17 cellular contexts compared by ENCODE assay signal in the genomic region with DNA sequence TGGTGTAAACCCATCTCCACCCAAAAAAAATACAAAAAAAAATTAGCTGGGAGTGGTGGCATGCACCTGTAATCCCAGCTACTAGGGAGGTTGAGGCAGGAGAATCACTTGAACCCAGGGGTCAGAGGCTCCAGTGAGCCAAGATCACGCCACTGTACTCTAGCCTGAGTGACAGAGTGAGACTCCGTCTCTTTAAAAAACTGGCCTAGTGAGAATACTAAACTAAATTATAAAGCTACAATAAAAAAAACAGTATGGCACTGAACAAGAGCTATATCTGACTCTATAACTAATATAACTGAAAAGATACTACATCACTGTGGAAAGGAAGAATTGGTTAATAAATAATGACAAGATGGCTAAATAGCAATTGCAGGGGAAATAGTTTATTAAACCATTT. TPM values are rescaled to one million over a fixed set of nuclear protein-coding genes. Genes with fewer than 3 reads are reported as not detected.
A peak's percentile ranks its signal among the peaks of the same experiment; 100 is the strongest.
DNase-seq lines count a peak whose midpoint lies in the region; ATAC-seq, FAIRE-seq and TF ChIP-seq lines count a peak whose summit lies in the region.
"Had no signal": no experiment of that assay in that cellular context is flagged by ENCODE, and none has a peak within 500 bp of the region (broad histone marks: within the 10 kb centered on the region; RNA-seq: fewer than 3 reads in every experiment).

No MANE protein-coding gene starts in this region.

- no peaks in the 10 kb centered on the region for H3K27me3 ChIP-seq in HepG2 (ENCODE audit: control insufficient read depth in 1 of 2, insufficient read depth in 2 of 2, low read length in 2 of 2)
- no peaks in the 10 kb centered on the region for H3K27me3 ChIP-seq in right lobe of liver
- no peaks in the 10 kb centered on the region for H3K27me3 ChIP-seq in Loucy (ENCODE audit: insufficient read depth, low read length, poor library complexity, severe bottlenecking)
- H3K27me3 ChIP-seq in keratinocyte (ENCODE audit: control insufficient read depth, extremely low read depth, insufficient read depth, low read length), result no peaks in the 10 kb centered on the region
- H3K27me3 ChIP-seq in body of pancreas, result no peaks in the 10 kb centered on the region
- H3K27me3 ChIP-seq: BLaER1 treated with 17β-estradiol and CSF1 and Interleukin-3, amounts not matched to agents 10 nM and 100 nM had no signal

- no peak for TF ChIP-seq POLR2A in HepG2 (IDR thresholded peaks at IDR 0.05; ENCODE audit: insufficient read depth in 1 of 2, low read depth in 2 of 2, low read length in 2 of 2)
- TF ChIP-seq POLR2A in right lobe of liver (IDR thresholded peaks at IDR 0.05), result no peak
- TF ChIP-seq POLR2A in body of pancreas (IDR thresholded peaks at IDR 0.05), result no peak

- H4K20me1 ChIP-seq in HepG2 (ENCODE audit: insufficient read depth, low read length) (peaks cover 9% of the 10 kb centered on the region; the same call in 1 of the 2 replicates), Loucy (ENCODE audit: insufficient read depth, low read length, poor library complexity, severe bottlenecking) (peaks cover 85% of the 10 kb centered on the region), keratinocyte (ENCODE audit: control insufficient read depth, extremely low read depth, insufficient read depth, low read length) (peaks cover 16% of the 10 kb centered on the region)

- H3K9me2 ChIP-seq in Loucy (replicated peaks; ENCODE audit: low read depth, low read length), result no peaks in the 10 kb centered on the region

- in situ Hi-C loops in HepG2 (cut with HindIII; ENCODE audit: extremely low pct_ligation_motif_present, low pct_unique_long_range_greater_than_20kb) (no loop called here), KBM-7 (cut with MboI; ENCODE audit: low pct_unique_long_range_greater_than_20kb, low sequenced_read_pairs) (no loop called here)

- intact Hi-C loops in HepG2 (cut with micrococcal nuclease; ENCODE audit: unreplicated experiment) (no loop called here), right lobe of liver (cut with DNase I) (no loop called here), body of pancreas (cut with DNase I) (no loop called here)

- H3F3A ChIP-seq in Loucy (ENCODE audit: low read depth), result no peaks in the 10 kb centered on the region

- H3K79me2 ChIP-seq in HepG2 (ENCODE audit: insufficient read depth, low read length) (peaks cover 84% of the 10 kb centered on the region), Loucy (ENCODE audit: insufficient read depth, low read length) (peaks cover 99% of the 10 kb centered on the region), keratinocyte (ENCODE audit: control insufficient read depth, insufficient read depth, low read length) (peaks cover 98% of the 10 kb centered on the region)

- no TSS peak for BruUV-seq in HepG2 (replicated peaks; lab: Mats Ljungman, UMichigan)

- H3K4me2 ChIP-seq in HepG2 (ENCODE audit: low read depth, low read length) (no peak overlapping the region), Loucy (ENCODE audit: low read depth, low read length, poor library complexity, severe bottlenecking) (no peak overlapping the region), keratinocyte (ENCODE audit: control insufficient read depth, extremely low read depth, insufficient read depth, low read depth, low read length) (peak overlapping the region; percentile 37)
- H3K4me2 ChIP-seq: BLaER1 treated with 17β-estradiol and CSF1 and Interleukin-3, amounts not matched to agents 10 nM and 100 nM had no signal

- H3K4me3 ChIP-seq in HepG2 (replicated peaks in 1 of 3; ENCODE audit: insufficient read depth in 1 of 3, low read depth in 2 of 3, low read length in 3 of 3) (no peak overlapping the region), right lobe of liver (no peak overlapping the region), Loucy (ENCODE audit: low read length, poor library complexity, severe bottlenecking) (peak overlapping the region; percentile 94), keratinocyte (ENCODE audit: control insufficient read depth in 2 of 3, extremely low read depth in 1 of 3, insufficient read depth in 2 of 3, low read depth in 1 of 3, low read length in 3 of 3) (peak overlapping the region in 1 of 3 experiments; percentile 39), body of pancreas (no peak overlapping the region)
- H3K4me3 ChIP-seq: BLaER1 treated with 17β-estradiol and CSF1 and Interleukin-3, amounts not matched to agents 10 nM and 100 nM; HAP-1 had no signal

- no peaks in the 10 kb centered on the region for H3K36me3 ChIP-seq in HepG2 (replicated peaks in 1 of 2; ENCODE audit: control insufficient read depth in 1 of 2, insufficient read depth in 2 of 2, low read length in 2 of 2)
- no peaks in the 10 kb centered on the region for H3K36me3 ChIP-seq in right lobe of liver
- peaks cover 3% of the 10 kb centered on the region; the same call in 1 of the 2 replicates for H3K36me3 ChIP-seq in Loucy (ENCODE audit: insufficient read depth, low read length)
- peaks cover 0 to 12% of the 10 kb centered on the region in 2 experiments for H3K36me3 ChIP-seq in keratinocyte (ENCODE audit: control insufficient read depth in 2 of 2, extremely low read depth in 1 of 2, insufficient read depth in 2 of 2, low read length in 2 of 2)
- no peaks in the 10 kb centered on the region for H3K36me3 ChIP-seq in body of pancreas (replicated peaks in 1 of 2; ENCODE audit: insufficient read depth in 1 of 2, low read depth in 2 of 2)
- H3K36me3 ChIP-seq: HAP-1 had no signal

- no peak overlapping the region for H3K27ac Mint-ChIP-seq in nephron progenitor cell
- H3K27ac Mint-ChIP-seq: B cell; CD8-positive, alpha-beta T cell had no signal

- H3K9ac ChIP-seq in HepG2 (ENCODE audit: insufficient read depth, low read depth, low read length) (no peak overlapping the region), Loucy (ENCODE audit: low read depth, low read length, poor library complexity, severe bottlenecking) (no peak overlapping the region), keratinocyte (ENCODE audit: control insufficient read depth, extremely low read depth, insufficient read depth, low read length) (no peak overlapping the region)
- H3K9ac ChIP-seq: BLaER1 treated with 17β-estradiol and CSF1 and Interleukin-3, amounts not matched to agents 10 nM and 100 nM had no signal

- H3K9me3 Mint-ChIP-seq in nephron progenitor cell, result peaks cover 22% of the 10 kb centered on the region
- H3K9me3 Mint-ChIP-seq: CD8-positive, alpha-beta T cell had no signal

- H3K4me1 ChIP-seq in HepG2 (ENCODE audit: insufficient read depth, low read length) (peaks cover 32% of the 10 kb centered on the region), right lobe of liver (peaks cover 0 to 10% (median 0%) of the 10 kb centered on the region in 4 donors), Loucy (ENCODE audit: insufficient read depth, low read length, poor library complexity, severe bottlenecking) (peaks cover 36% of the 10 kb centered on the region), keratinocyte (ENCODE audit: control insufficient read depth, extremely low read depth, insufficient read depth, low read length) (peaks cover 33% of the 10 kb centered on the region), body of pancreas (peaks cover 33% of the 10 kb centered on the region)
- H3K4me1 ChIP-seq: HAP-1 had no signal

- no peaks in the 10 kb centered on the region for H3K27me3 Mint-ChIP-seq in nephron progenitor cell (ENCODE audit: low read depth, poor library complexity)
- H3K27me3 Mint-ChIP-seq: B cell had no signal

- no peaks in the 10 kb centered on the region for H3K9me3 ChIP-seq in HepG2 (ENCODE audit: low read length)
- H3K9me3 ChIP-seq in right lobe of liver, result no peaks in the 10 kb centered on the region
- 0 out of 2 replicates have a peak, but pooled peaks cover 4% of the 10 kb centered on the region for H3K9me3 ChIP-seq in Loucy (ENCODE audit: insufficient read depth, low read depth, low read length)
- no peaks in the 10 kb centered on the region for H3K9me3 ChIP-seq in keratinocyte (ENCODE audit: control insufficient read depth, low read depth, low read length)
- no peaks in the 10 kb centered on the region for H3K9me3 ChIP-seq in body of pancreas

- no peak for TF ChIP-seq RAD21 in HepG2 (CRISPR knock-in tag; IDR thresholded peaks at IDR 0.05)

- TF ChIP-seq EP300 in HepG2 (IDR thresholded peaks at IDR 0.05; ENCODE audit: low read depth in 2 of 2, low read length in 2 of 2) (no peak), HepG2 (CRISPR knock-in tag; IDR thresholded peaks at IDR 0.05; ENCODE audit: borderline replicate concordance) (no peak)

- TF ChIP-seq CTCF in HepG2 (CRISPR knock-in tag; IDR thresholded peaks at IDR 0.05) (no peak), right lobe of liver (IDR thresholded peaks at IDR 0.05) (no peak), Loucy (conservative IDR thresholded peaks at IDR 0.05; ENCODE audit: low read length) (no peak), keratinocyte (optimal IDR thresholded peaks at IDR 0.05 in 1 of 3, IDR thresholded peaks at IDR 0.05 in 1 of 3, conservative IDR thresholded peaks at IDR 0.05 in 1 of 3; ENCODE audit: extremely low read depth in 1 of 3, insufficient read depth in 2 of 3, low read length in 3 of 3) (no peak), body of pancreas (IDR thresholded peaks at IDR 0.05) (no peak), nephron progenitor cell (IDR thresholded peaks at IDR 0.05) (no peak)

- POLR2A ChIA-PET in HepG2 (lab: Yijun Ruan, JAX), result no interaction called here

- no peak for FAIRE-seq in HepG2 (lab: Jason Lieb, UNC)
- FAIRE-seq in keratinocyte (lab: Jason Lieb, UNC), result no peak

- dilution Hi-C loops in keratinocyte (cut with MboI; ENCODE audit: extremely low pct_ligation_motif_present, low sequenced_read_pairs), result loop anchor here (10.0 kb wide), 1 partner anchor 89 kb away; no protein-coding TSS in a partner anchor

- H3K9me1 ChIP-seq in keratinocyte (ENCODE audit: control insufficient read depth, extremely low read depth, insufficient read depth, low read length), result no peaks in the 10 kb centered on the region

- no peak overlapping the region for H3K4me3 Mint-ChIP-seq in nephron progenitor cell
- H3K4me3 Mint-ChIP-seq: B cell; CD8-positive, alpha-beta T cell had no signal

- 95% methylated on average over 2 of the region's 2 CpGs for WGBS in HepG2 (ENCODE audit: low lambda C conversion rate)
- 100% methylated on average over 1 of the region's 2 CpGs for WGBS in right lobe of liver (ENCODE audit: insufficient coverage, low coverage, low lambda C conversion rate, missing lambda C conversion rate)
- WGBS in body of pancreas, 2 donors, result 95 to 96% methylated on average over 2 of the region's 2 CpGs

- H2AFZ ChIP-seq in HepG2 (ENCODE audit: low read length) (no peak overlapping the region), Loucy (ENCODE audit: low read length) (no peak overlapping the region), keratinocyte (ENCODE audit: control insufficient read depth, low read length) (no peak overlapping the region)

- CTCF ChIA-PET in HepG2 (lab: Yijun Ruan, JAX; ENCODE audit: low intra/inter-chr PET ratio, low total read pairs), result no interaction called here

- DNase-seq in HepG2 (ENCODE audit: low spot score) (no peak), right lobe of liver (no peak), keratinocyte (ENCODE audit: low read depth, low spot score) (no peak), KBM-7 (no peak), body of pancreas (no peak), nephron progenitor cell (no peak), AG08396 (ENCODE audit: low spot score) (no peak)
- DNase-seq: Calu3; CD8-positive, alpha-beta T cell; DMS79 treated with DMSO at 0.1 percent for 48 hours; GF-D8; KG1 had no signal

- H3K27ac ChIP-seq in HepG2 (ENCODE audit: extremely low read length, insufficient read depth, low read length) (no peak overlapping the region), right lobe of liver (no peak overlapping the region), keratinocyte (ENCODE audit: control insufficient read depth, insufficient read depth, low read length) (no peak overlapping the region), body of pancreas (no peak overlapping the region)
- H3K27ac ChIP-seq: 22Rv1; BLaER1 treated with 17β-estradiol and CSF1 and Interleukin-3, amounts not matched to agents 10 nM and 100 nM had no signal

- ATAC-seq in HepG2 (no peak), right lobe of liver (no peak), body of pancreas (no peak)
- ATAC-seq: CD8-positive, alpha-beta T cell had no signal

- peaks cover 20% of the 10 kb centered on the region for H3K4me1 Mint-ChIP-seq in nephron progenitor cell

- H3K36me3 Mint-ChIP-seq in nephron progenitor cell (ENCODE audit: low read depth), result peaks cover 36% of the 10 kb centered on the region

RNA-seq across cellular contexts. Expression of gene SMURF2, which starts 6.4 kb away (rescaled TPM):
- total RNA-seq in HepG2 (2016; rRNA removed; fragmentation: Illumina TruSeq; extraction: Trizol), result 24.3 and 29.3 TPM in 2 replicates
- 9.8 and 12.5 TPM in 2 replicates for total RNA-seq in HepG2 (2016; cell fraction: cytosol; rRNA removed; fragmentation: Illumina TruSeq; extraction: Trizol; ENCODE audit: low read depth)
- total RNA-seq in HepG2 (2016; cell fraction: insoluble cytoplasmic fraction; rRNA removed; fragmentation: Illumina TruSeq; extraction: Trizol), result 23.1 and 28.2 TPM in 2 replicates
- total RNA-seq in HepG2 (2016; cell fraction: membrane; rRNA removed; fragmentation: Illumina TruSeq; extraction: Trizol), result 16.9 and 17.9 TPM in 2 replicates
- 23.0 and 24.2 TPM in 2 replicates for total RNA-seq in HepG2 (2016; cell fraction: nucleus; rRNA removed; fragmentation: Illumina TruSeq; extraction: Trizol)
- polyA plus RNA-seq in HepG2 (2011; rRNA removed), result 12.9 and 14.9 TPM in 2 replicates
- 6.7 and 10.4 TPM in 2 replicates for polyA plus RNA-seq in HepG2 (2011; cell fraction: cytosol; rRNA removed)
- 10.2 and 12.2 TPM in 2 replicates for polyA plus RNA-seq in HepG2 (2011; cell fraction: nucleus; rRNA removed)
- polyA plus RNA-seq in HepG2 (2012), result 13.3 and 15.9 TPM in 2 replicates
- 1.3 and 1.5 TPM in 2 replicates for polyA plus RNA-seq in HepG2 (2016; cell fraction: cytosol; fragmentation: Illumina TruSeq; extraction: Trizol; ENCODE audit: low read depth)
- 20.3 and 21.2 TPM in 2 replicates for polyA plus RNA-seq in HepG2 (2016; cell fraction: insoluble cytoplasmic fraction; fragmentation: Illumina TruSeq; extraction: Trizol; ENCODE audit: low read depth)
- 5.1 and 5.8 TPM in 2 replicates for polyA plus RNA-seq in HepG2 (2016; cell fraction: membrane; fragmentation: Illumina TruSeq; extraction: Trizol; ENCODE audit: low read depth)
- polyA plus RNA-seq in HepG2 (2016; cell fraction: nucleus; fragmentation: Illumina TruSeq; extraction: Trizol; ENCODE audit: insufficient read depth, low read depth), result 24.6 and 25.3 TPM in 2 replicates
- polyA minus RNA-seq in HepG2 (2011; rRNA and poly(A)+ RNA removed; ENCODE audit: low replicate concordance), result 16.0 and 18.1 TPM in 2 replicates
- polyA minus RNA-seq in HepG2 (2011; cell fraction: cytosol; rRNA and poly(A)+ RNA removed), result 14.9 and 18.5 TPM in 2 replicates
- polyA minus RNA-seq in HepG2 (2011; cell fraction: nucleus; rRNA and poly(A)+ RNA removed), result 28.2 and 34.3 TPM in 2 replicates
- 1 to 10 TPM; 2.5 to 6.8 (median 4.0) TPM for total RNA-seq in right lobe of liver
- 50.2 to 136 TPM (median 128 TPM) in 3 replicates for polyA plus RNA-seq in keratinocyte
- 23.7 TPM for polyA plus RNA-seq in keratinocyte (2011; ENCODE audit: low read depth)
- 56.4 and 91.8 TPM in 2 replicates for polyA plus RNA-seq in keratinocyte (2011; cell fraction: cytosol; rRNA removed)
- polyA plus RNA-seq in keratinocyte (2011; cell fraction: nucleus; rRNA removed), result 92.4 and 110 TPM in 2 replicates
- 15.5 and 140 TPM in 2 replicates for polyA plus RNA-seq in keratinocyte (2012; ENCODE audit: low replicate concordance)
- 87.3 to 270 TPM (median 122 TPM) in 3 replicates for polyA minus RNA-seq in keratinocyte
- 76.4 TPM for polyA minus RNA-seq in keratinocyte (2011; cell fraction: cytosol; rRNA and poly(A)+ RNA removed)
- 75.9 and 171 TPM in 2 replicates for polyA minus RNA-seq in keratinocyte (2011; cell fraction: nucleus; rRNA and poly(A)+ RNA removed)
- total RNA-seq in body of pancreas, result 10 to 100 TPM; 10.6 to 15.5 TPM
